7 cellular contexts compared by ENCODE assay signal in genomic region chr7:140640060-140640611, GRCh38. TPM values are rescaled to one million over a fixed set of nuclear protein-coding genes. Genes with fewer than 3 reads are reported as not detected.
DNase-seq lines count a peak whose midpoint lies in the region; ATAC-seq, FAIRE-seq and TF ChIP-seq lines count a peak whose summit lies in the region.

No MANE protein-coding gene starts in this region.

- peaks cover 61% of the 10 kb centered on the region for H3K27me3 Mint-ChIP-seq in stimulated activated naive CD8-positive, alpha-beta T cell treated with anti-CD3 and anti-CD28 coated beads, Interleukin-15, Interleukin-2, amounts not matched to agents 100 ng/mL and 50 ng/mL, for 24 hours

- no peaks in the 10 kb centered on the region for H3K9me3 ChIP-seq in MG63

- H3K4me1 Mint-ChIP-seq in stimulated activated naive CD8-positive, alpha-beta T cell treated with anti-CD3 and anti-CD28 coated beads, Interleukin-15, Interleukin-2, amounts not matched to agents 100 ng/mL and 50 ng/mL, for 24 hours (ENCODE audit: low read depth) = peaks cover 17% of the 10 kb centered on the region

- FAIRE-seq in bronchial epithelial cell (lab: Jason Lieb, UNC) = no peak

- H3K36me3 ChIP-seq in MG63 = peaks cover 12% of the 10 kb centered on the region
- H3K36me3 ChIP-seq in bronchial epithelial cell (ENCODE audit: control insufficient read depth, insufficient read depth, low read length) = no peaks in the 10 kb centered on the region

- peak overlapping the region; percentile 85 for H3K4me3 Mint-ChIP-seq in stimulated activated naive CD8-positive, alpha-beta T cell treated with anti-CD3 and anti-CD28 coated beads, Interleukin-15, Interleukin-2, amounts not matched to agents 100 ng/mL and 50 ng/mL, for 24 hours

- DNase-seq in EH (ENCODE audit: low read depth) (peak; percentile 64), MG63 (peak; percentile 49), bronchial epithelial cell (ENCODE audit: low read depth) (no peak), kidney tubule cell (ENCODE audit: low spot score) (peak; percentile 44), dermis blood vessel endothelial cell (no peak)

- H3K27ac Mint-ChIP-seq in stimulated activated naive CD8-positive, alpha-beta T cell treated with anti-CD3 and anti-CD28 coated beads, Interleukin-15, Interleukin-2, amounts not matched to agents 100 ng/mL and 50 ng/mL, for 24 hours = no peak overlapping the region

- H3K36me3 Mint-ChIP-seq in stimulated activated naive CD8-positive, alpha-beta T cell treated with anti-CD3 and anti-CD28 coated beads, Interleukin-15, Interleukin-2, amounts not matched to agents 100 ng/mL and 50 ng/mL, for 24 hours (ENCODE audit: low read depth) = no peaks in the 10 kb centered on the region

- H3K4me3 ChIP-seq in MG63 = peak overlapping the region; percentile 73
- peak overlapping the region; percentile 20 for H3K4me3 ChIP-seq in bronchial epithelial cell (ENCODE audit: low read depth, low read length)

- H3K9me3 Mint-ChIP-seq in stimulated activated naive CD8-positive, alpha-beta T cell treated with anti-CD3 and anti-CD28 coated beads, Interleukin-15, Interleukin-2, amounts not matched to agents 100 ng/mL and 50 ng/mL, for 24 hours = no peaks in the 10 kb centered on the region

- TF ChIP-seq CTCF in bronchial epithelial cell (IDR thresholded peaks at IDR 0.05; ENCODE audit: insufficient read depth, low read length, severe bottlenecking) = no peak

- no peaks in the 10 kb centered on the region for H3K27me3 ChIP-seq in MG63
- peaks cover 25% of the 10 kb centered on the region for H3K27me3 ChIP-seq in bronchial epithelial cell (ENCODE audit: control insufficient read depth, insufficient read depth, low read length)

- ATAC-seq in GM21786 (IDR thresholded peaks at IDR 0.05; ENCODE audit: unreplicated experiment) = no peak

RNA-seq across cellular contexts. Expression of gene DENND2A, which starts 0.5 kb away (rescaled TPM):
- 25.4 and 32.4 TPM in 2 replicates for total RNA-seq in MG63 (2014; rRNA removed; shearing (Covaris generic); ENCODE audit: low replicate concordance)
- total RNA-seq in bronchial epithelial cell (0.26 TPM in 1 of 2 replicates, not detected in the other), dermis blood vessel endothelial cell (0.14 and 1.0 TPM in 2 replicates)

RNA-seq across cellular contexts. Expression of gene ADCK2, which starts 32.6 kb away (rescaled TPM):
- total RNA-seq in MG63 (2014; rRNA removed; shearing (Covaris generic); ENCODE audit: low replicate concordance) = 15.7 and 37.2 TPM in 2 replicates
- total RNA-seq in bronchial epithelial cell (74.2 and 100 TPM in 2 replicates), dermis blood vessel endothelial cell (30.6 and 44.2 TPM in 2 replicates)

RNA-seq across cellular contexts. Expression of gene NDUFB2, which starts 56.4 kb away (rescaled TPM):
- 196 and 288 TPM in 2 replicates for total RNA-seq in MG63 (2014; rRNA removed; shearing (Covaris generic); ENCODE audit: low replicate concordance)
- total RNA-seq in bronchial epithelial cell (99.5 and 123 TPM in 2 replicates), dermis blood vessel endothelial cell (124 and 217 TPM in 2 replicates)

Comparison
In these comparisons a context has a peak if more than half of its experiments do, and no peak if none do; other contexts are left out.
1. DNase-seq: peak in EH (single experiment), MG63 (single experiment) and kidney tubule cell (single experiment); none in bronchial epithelial cell (single experiment) and dermis blood vessel endothelial cell (single experiment).
2. RNA of gene DENND2A, which starts 0.5 kb away (total RNA-seq): 25.4 to 32.4 TPM in MG63; 0.14 to 1.0 TPM in dermis blood vessel endothelial cell and 0.26 TPM in bronchial epithelial cell; every median in the first group is over 10 times any median in the second.